ENCODE assay signal across 11 cellular contexts in genomic region chr10:50552308-50552707, GRCh38.
DNase-seq lines count a peak whose midpoint lies in the region; ATAC-seq and TF ChIP-seq lines count a peak whose summit lies in the region.
"Had no signal": no experiment of that assay in that cellular context is flagged by ENCODE, and none has a peak within 500 bp of the region (broad histone marks: within the 10 kb centered on the region; RNA-seq: fewer than 3 reads in every experiment).

No MANE protein-coding gene starts in this region.

- TF ChIP-seq POLR2A in esophagus muscularis mucosa (IDR thresholded peaks at IDR 0.05; ENCODE audit: low read depth) (no peak), uterus (IDR thresholded peaks at IDR 0.05) (no peak)

- H4K8ac ChIP-seq in mesenchymal stem cell (ENCODE audit: low read length): no peak overlapping the region

- TF ChIP-seq CTCF in esophagus muscularis mucosa (IDR thresholded peaks at IDR 0.05) (no peak), uterus (IDR thresholded peaks at IDR 0.05) (no peak)

- H3K14ac ChIP-seq in mesenchymal stem cell (ENCODE audit: low read length in 2 of 2): no peak overlapping the region

- peaks cover 59 to 78% (median 68%) of the 10 kb centered on the region in 4 donors for H3K4me1 ChIP-seq in esophagus muscularis mucosa
- no peaks in the 10 kb centered on the region for H3K4me1 ChIP-seq in mesenchymal stem cell (ENCODE audit: control insufficient read depth, insufficient read depth, low read depth, low read length)
- peaks cover 7 to 18% of the 10 kb centered on the region in 2 donors for H3K4me1 ChIP-seq in uterus
- H3K4me1 ChIP-seq: A549 had no signal

- ATAC-seq in Right ventricle myocardium inferior (peak; percentile 35), left cardiac atrium (no peak), GM21381 (IDR thresholded peaks at IDR 0.05; ENCODE audit: unreplicated experiment) (no peak)

- 45% methylated on average over 4 of the region's 4 CpGs for WGBS in esophagus muscularis mucosa
- 75% methylated on average over 3 of the region's 4 CpGs for WGBS in mesenchymal stem cell

- H4K91ac ChIP-seq in mesenchymal stem cell (ENCODE audit: low read length): no peak overlapping the region

- TF ChIP-seq EP300 in esophagus muscularis mucosa (IDR thresholded peaks at IDR 0.05): no peak

- no peak overlapping the region for H3K4ac ChIP-seq in mesenchymal stem cell (ENCODE audit: low read depth in 1 of 2, low read length in 2 of 2)

- DNase-seq in Right ventricle myocardium inferior (ENCODE audit: missing footprints): no peak
- DNase-seq in left cardiac atrium: no peak
- no peak for DNase-seq in esophagus muscularis mucosa (ENCODE audit: extremely low spot score)
- DNase-seq in mesenchymal stem cell: peak; percentile 77
- DNase-seq in uterus: no peak
- DNase-seq in iPS-NIHi7 (ENCODE audit: extremely low spot score): no peak
- DNase-seq in nucleus accumbens (lab: John Stamatoyannopoulos, UW): no peak
- DNase-seq: activated CD4-positive, CD25-positive, alpha-beta regulatory T cell treated with anti-CD3 and anti-CD28 coated beads, Interleukin-2, amount 50 U/mL, for 72 hours; NCI-H2171 had no signal

- H3K4me3 ChIP-seq in esophagus muscularis mucosa (no peak overlapping the region), mesenchymal stem cell (ENCODE audit: insufficient read depth in 1 of 2, low read depth in 1 of 2, low read length in 2 of 2) (no peak overlapping the region), uterus (no peak overlapping the region)
- H3K4me3 ChIP-seq: A549 had no signal

- peaks cover 17% of the 10 kb centered on the region for H3K79me1 ChIP-seq in mesenchymal stem cell (replicated peaks; ENCODE audit: low read length, poor library complexity, severe bottlenecking)

- H3K9me3 ChIP-seq in esophagus muscularis mucosa: no peaks in the 10 kb centered on the region
- H3K9me3 ChIP-seq in mesenchymal stem cell (ENCODE audit: control insufficient read depth, low read length): no peaks in the 10 kb centered on the region
- H3K9me3 ChIP-seq in uterus: no peaks in the 10 kb centered on the region

- H3K27ac ChIP-seq in esophagus muscularis mucosa (replicated peaks in 1 of 4): peak overlapping the region; percentile 50 to 73 (median 66)
- H3K27ac ChIP-seq in mesenchymal stem cell (ENCODE audit: low read length, poor library complexity, severe bottlenecking): no peak overlapping the region
- peak overlapping the region; percentile 36 to 54 for H3K27ac ChIP-seq in uterus
- H3K27ac ChIP-seq: A549 had no signal

- H3K23ac ChIP-seq in mesenchymal stem cell (ENCODE audit: low read length in 2 of 2): no peak overlapping the region

- H2AK5ac ChIP-seq in mesenchymal stem cell (ENCODE audit: low read length, severe bottlenecking): no peak overlapping the region

- intact Hi-C loops in Right ventricle myocardium inferior (cut with DNase I) (loop anchor here (10.0 kb wide), 1 partner anchor 228 kb away; no protein-coding TSS in a partner anchor), left cardiac atrium (cut with DNase I) (loop anchor here in 1 of 2 donors (10.0 kb wide), 1 partner anchor 72 kb away; the partner anchor contains the start of gene SGMS1), esophagus muscularis mucosa (cut with DNase I) (loop anchor here (2.0 to 5.0 kb wide), 2 partner anchors 55 to 70 kb away; partner anchors contain the start of gene SGMS1), uterus (cut with DNase I; ENCODE audit: low total_unique reads) (no loop called here)

- H3K27me3 ChIP-seq in esophagus muscularis mucosa (no peaks in the 10 kb centered on the region), mesenchymal stem cell (ENCODE audit: control insufficient read depth in 1 of 2, insufficient read depth in 1 of 2, low read length in 2 of 2) (no peaks in the 10 kb centered on the region), uterus (no peaks in the 10 kb centered on the region)

- no peak overlapping the region for H3K4me2 ChIP-seq in mesenchymal stem cell (ENCODE audit: low read length, poor library complexity, severe bottlenecking)
- H3K4me2 ChIP-seq: A549 had no signal

- no peak overlapping the region for H2BK5ac ChIP-seq in mesenchymal stem cell (ENCODE audit: low read depth, low read length, poor library complexity, severe bottlenecking)

- no peak overlapping the region for H2BK15ac ChIP-seq in mesenchymal stem cell (ENCODE audit: low read depth, poor library complexity, severe bottlenecking)

- H3K9ac ChIP-seq in mesenchymal stem cell (ENCODE audit: low read length): no peak overlapping the region

- H2BK12ac ChIP-seq in mesenchymal stem cell (ENCODE audit: low read length in 2 of 2): no peak overlapping the region

- H3K36me3 ChIP-seq in esophagus muscularis mucosa (no peaks in the 10 kb centered on the region), mesenchymal stem cell (ENCODE audit: control insufficient read depth in 1 of 2, insufficient read depth in 2 of 2, low read depth in 1 of 2, low read length in 2 of 2) (no peaks in the 10 kb centered on the region), uterus (no peaks in the 10 kb centered on the region)

- H2AFZ ChIP-seq in mesenchymal stem cell (ENCODE audit: low read depth, low read length): no peak overlapping the region

- no peak overlapping the region for H2BK120ac ChIP-seq in mesenchymal stem cell (ENCODE audit: low read depth, low read length)

- H3K18ac ChIP-seq in mesenchymal stem cell (ENCODE audit: low read depth in 1 of 2, low read length in 2 of 2): no peak overlapping the region
